ENCODE assay signal across 1 cellular context in the genomic region with DNA sequence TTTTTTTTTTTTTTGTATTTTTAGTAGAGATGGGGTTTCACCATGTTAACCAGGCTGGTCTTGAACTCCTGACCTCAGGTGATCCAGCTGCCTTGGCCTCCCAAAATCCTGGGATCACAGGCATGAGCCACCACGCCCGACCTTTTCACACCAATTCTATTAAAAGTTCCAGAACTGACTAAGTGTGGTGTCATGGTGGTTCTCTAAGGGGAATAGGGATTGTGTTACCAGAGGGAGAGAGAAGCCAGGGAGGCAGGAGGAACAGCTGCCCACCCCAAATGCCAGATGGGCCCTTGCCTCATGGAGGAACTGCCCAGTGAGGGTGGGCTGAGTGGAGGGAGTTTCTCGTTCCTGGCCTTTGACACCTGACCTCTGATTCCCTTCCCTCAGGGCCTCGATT.
TF ChIP-seq lines count a peak whose summit lies in the region.

No MANE protein-coding gene starts in this region.

TF ChIP-seq in IMR-90, 13 proteins besides CTCF, POLR2A, EP300 and RAD21 (continued from another document):
- TF ChIP-seq, protein P1, sequence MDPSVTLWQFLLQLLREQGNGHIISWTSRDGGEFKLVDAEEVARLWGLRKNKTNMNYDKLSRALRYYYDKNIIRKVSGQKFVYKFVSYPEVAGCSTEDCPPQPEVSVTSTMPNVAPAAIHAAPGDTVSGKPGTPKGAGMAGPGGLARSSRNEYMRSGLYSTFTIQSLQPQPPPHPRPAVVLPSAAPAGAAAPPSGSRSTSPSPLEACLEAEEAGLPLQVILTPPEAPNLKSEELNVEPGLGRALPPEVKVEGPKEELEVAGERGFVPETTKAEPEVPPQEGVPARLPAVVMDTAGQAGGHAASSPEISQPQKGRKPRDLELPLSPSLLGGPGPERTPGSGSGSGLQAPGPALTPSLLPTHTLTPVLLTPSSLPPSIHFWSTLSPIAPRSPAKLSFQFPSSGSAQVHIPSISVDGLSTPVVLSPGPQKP (IDR thresholded peaks at IDR 0.05; ENCODE audit: borderline replicate concordance, low read depth, low read length) = no peak
- no peak for TF ChIP-seq RFX5 (IDR thresholded peaks at IDR 0.05; ENCODE audit: low read depth, low read length)
- TF ChIP-seq CHD1 (IDR thresholded peaks at IDR 0.05; ENCODE audit: low read depth, low read length) = no peak
- TF ChIP-seq USF2 (IDR thresholded peaks at IDR 0.05; ENCODE audit: low read depth, low read length) = no peak
- TF ChIP-seq BHLHE40 (IDR thresholded peaks at IDR 0.05; ENCODE audit: low read depth, low read length) = no peak
- TF ChIP-seq NFE2L2 (IDR thresholded peaks at IDR 0.05; ENCODE audit: low read depth, low read length) = no peak
- no peak for TF ChIP-seq CEBPB (IDR thresholded peaks at IDR 0.05; ENCODE audit: low read depth, low read length)
- no peak for TF ChIP-seq RCOR1 (IDR thresholded peaks at IDR 0.05; ENCODE audit: insufficient replicate concordance, low read length)
- TF ChIP-seq MAZ (IDR thresholded peaks at IDR 0.05; ENCODE audit: borderline replicate concordance, low read depth, low read length) = no peak
- TF ChIP-seq FOS (IDR thresholded peaks at IDR 0.05; ENCODE audit: low read depth, low read length) = no peak
